In the genomic region with DNA sequence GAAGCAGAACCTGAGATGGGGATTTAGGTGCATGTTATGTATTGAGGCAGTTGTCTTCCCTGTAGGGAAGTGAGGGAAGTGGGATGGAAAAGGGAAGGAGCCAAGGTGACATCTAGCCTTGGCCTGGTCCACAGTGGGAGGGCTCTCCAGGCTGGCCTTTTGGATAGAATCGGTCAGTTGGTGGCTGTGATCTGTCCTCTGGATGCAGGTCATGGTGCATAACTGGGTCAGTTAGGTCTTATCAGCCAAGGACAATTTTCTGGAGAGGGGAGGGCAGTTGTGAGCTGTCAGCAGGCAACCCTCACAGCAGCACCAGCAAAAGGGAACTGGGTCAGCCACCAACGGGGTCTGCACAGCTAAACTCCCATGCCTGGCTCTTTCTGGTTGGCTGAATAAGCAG, we compare ENCODE assay signal across 11 cellular contexts. TPM values are rescaled to one million over a fixed set of nuclear protein-coding genes. Genes with fewer than 3 reads are reported as not detected.
"Had no signal": no experiment of that assay in that cellular context is flagged by ENCODE, and none has a peak within 500 bp of the region (broad histone marks: within the 10 kb centered on the region; RNA-seq: fewer than 3 reads in every experiment).

No MANE protein-coding gene starts in this region.

- H3K4me3 ChIP-seq: GM23248, HAP-1, K562 had no signal

- DNase-seq: GM23248, GOT3, H7, HFFc6, IMR-90, KG1 had no signal

- H2AFZ ChIP-seq: GM23248 had no signal

- H3K9ac ChIP-seq: GM23248 had no signal

- ATAC-seq: K562 had no signal

- H3K27ac ChIP-seq: GM23248, HL-60 had no signal

- FAIRE-seq: K562 had no signal

- H3K9me3 ChIP-seq: HAP-1 had no signal

- H3K36me3 ChIP-seq: HAP-1 had no signal

- H3K4me1 ChIP-seq: HAP-1 had no signal

RNA-seq across cellular contexts. Expression of a gene that starts 9.6 kb away (rescaled TPM):
- total RNA-seq: GM23248, H4, H7, HFFc6, HT1080, IMR-90, K562 had no signal
- polyA plus RNA-seq: GM23248, IMR-90, K562 had no signal

RNA-seq across cellular contexts. Expression of a gene that starts 23.7 kb away (rescaled TPM):
- total RNA-seq: GM23248, H4, H7, HFFc6, HT1080, K562 had no signal
- polyA plus RNA-seq: K562 had no signal

RNA-seq across cellular contexts. Expression of a gene that starts 47.1 kb away (rescaled TPM):
- total RNA-seq: GM23248, H4, HFFc6, HT1080, IMR-90, K562 had no signal
- polyA plus RNA-seq: GM23248, IMR-90, K562 had no signal
